In the genomic region with DNA sequence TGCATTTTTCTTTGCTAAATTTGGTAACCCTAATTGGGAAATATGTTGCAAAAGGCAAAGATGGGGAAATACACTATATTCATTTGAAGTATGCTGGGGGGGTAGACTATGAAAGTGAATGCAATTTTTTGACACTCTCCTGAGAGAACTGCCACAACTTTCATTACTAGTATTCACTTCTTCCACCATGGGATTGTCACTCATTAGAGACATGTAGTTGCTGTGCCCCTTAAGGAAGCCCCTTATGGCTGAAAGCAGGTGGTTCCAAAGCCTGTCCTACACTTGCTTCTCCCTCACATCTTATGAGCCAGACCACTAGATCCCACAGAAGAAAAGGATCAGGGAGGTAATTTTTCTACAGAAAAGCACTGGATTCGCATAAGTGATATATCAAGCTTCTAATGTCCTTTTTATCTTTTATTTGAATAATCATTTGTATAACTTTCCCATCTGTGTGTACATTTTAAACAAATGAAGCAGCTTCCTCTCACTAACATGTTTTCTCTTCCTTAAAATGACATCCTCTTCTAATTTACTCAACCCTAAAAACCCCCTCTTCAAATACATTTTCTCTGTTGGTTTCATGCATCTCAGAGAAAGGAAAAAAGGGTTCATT, we compare ENCODE assay signal across 8 cellular contexts.
A peak's percentile ranks its signal among the peaks of the same experiment; 100 is the strongest.
DNase-seq lines count a peak whose midpoint lies in the region; ATAC-seq lines count a peak whose summit lies in the region.

No MANE protein-coding gene starts in this region.

- ATAC-seq in GM21360 (IDR thresholded peaks at IDR 0.05; ENCODE audit: unreplicated experiment) (peak; percentile 82), HG03354 (IDR thresholded peaks at IDR 0.05; ENCODE audit: poor library complexity, severe bottlenecking, unreplicated experiment) (peak; percentile 66), GM18861 (IDR thresholded peaks at IDR 0.05; ENCODE audit: unreplicated experiment) (no peak), HG02840 (IDR thresholded peaks at IDR 0.05; ENCODE audit: low FRiP score, unreplicated experiment) (no peak)

- DNase-seq in GF-D8 (lab: John Stamatoyannopoulos, UW), result peak; percentile 22
- peak; percentile 21 for DNase-seq in SIG-M5 (lab: John Stamatoyannopoulos, UW)
- no peak for DNase-seq in pons (ENCODE audit: low spot score)
- no peak for DNase-seq in KG1 (lab: John Stamatoyannopoulos, UW)

Comparison
In these comparisons a context has a peak if more than half of its experiments do, and no peak if none do; other contexts are left out.
1. DNase-seq: peak in GF-D8 (single experiment) and SIG-M5 (single experiment); none in pons (single experiment) and KG1 (single experiment).
2. ATAC-seq: peak in GM21360 (single experiment) and HG03354 (single experiment); none in GM18861 (single experiment) and HG02840 (single experiment).